1 cellular context compared by ENCODE assay signal in the genomic region with DNA sequence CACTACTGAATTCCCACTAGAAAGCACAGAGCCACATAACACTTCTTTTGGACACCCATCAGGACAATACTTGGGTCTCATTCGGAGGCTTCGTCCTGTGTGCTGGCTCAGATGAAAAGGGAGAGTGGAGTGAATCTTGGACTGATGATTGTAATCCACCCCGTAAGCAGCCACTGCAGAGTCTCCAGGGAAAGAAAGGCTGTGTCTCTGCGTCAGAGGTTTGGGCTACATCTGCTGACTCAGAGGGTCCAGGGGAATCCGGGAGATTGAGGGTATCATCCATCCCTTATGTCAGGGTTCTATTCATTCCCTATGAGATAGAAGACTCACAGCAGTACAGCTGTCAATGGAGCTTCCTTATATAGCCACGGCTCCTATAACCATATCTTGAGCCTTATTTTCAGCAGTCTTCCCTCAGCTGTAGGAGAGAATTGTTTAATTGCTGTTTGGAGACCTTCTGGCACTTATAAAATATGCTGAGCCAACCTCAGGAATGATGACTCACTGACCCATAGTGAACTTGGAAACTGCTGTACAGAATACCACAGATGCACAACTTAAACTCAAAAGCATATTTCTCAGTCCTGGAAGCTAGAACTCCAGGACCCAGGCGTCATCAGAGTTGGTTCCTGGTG.
TF ChIP-seq lines count a peak whose summit lies in the region.

No MANE protein-coding gene starts in this region.

TF ChIP-seq in H1, 55 proteins besides CTCF, POLR2A, EP300 and RAD21:
- TF ChIP-seq EGR1 (IDR thresholded peaks at IDR 0.05; ENCODE audit: borderline replicate concordance, low read depth, low read length) (no peak), RBBP5 (IDR thresholded peaks at IDR 0.05; ENCODE audit: borderline replicate concordance, low read depth, low read length) (no peak), POLR2AphosphoS5 (IDR thresholded peaks at IDR 0.05; ENCODE audit: low read depth, low read length) (no peak), BACH1 (IDR thresholded peaks at IDR 0.05; ENCODE audit: low read length) (no peak), TEAD4 (IDR thresholded peaks at IDR 0.05; ENCODE audit: low read depth, low read length) (no peak), SP2 (IDR thresholded peaks at IDR 0.05; ENCODE audit: low read length) (no peak), SIX5 (IDR thresholded peaks at IDR 0.05; ENCODE audit: low read depth, low read length) (no peak), ASH2L (IDR thresholded peaks at IDR 0.05; ENCODE audit: low read length) (no peak), JUN (IDR thresholded peaks at IDR 0.05; ENCODE audit: low read depth, low read length) (no peak), CHD2 (IDR thresholded peaks at IDR 0.05; ENCODE audit: low read length) (no peak)
